ENCODE assay signal across 24 cellular contexts in genomic region chr12:20778969-20779368, GRCh38.
"Had no signal": no experiment of that assay in that cellular context is flagged by ENCODE, and none has a peak within 500 bp of the region (broad histone marks: within the 10 kb centered on the region; RNA-seq: fewer than 3 reads in every experiment).

No MANE protein-coding gene starts in this region.

- H3K4me3 ChIP-seq: gastrocnemius medialis, heart left ventricle, left ventricle myocardium inferior, lower lobe of right lung, prostate gland, right atrium auricular region, skin epidermis, spleen, thoracic aorta, tibial nerve, upper lobe of right lung, uterus had no signal

- ATAC-seq: esophagus mucosa; gastrocnemius medialis; heart left ventricle; left cardiac atrium; lower lobe of right lung; naive thymus-derived CD8-positive, alpha-beta T cell; stimulated activated memory B cell treated with anti-CD40 and anti-IgM and Interleukin-4, amounts not matched to agents 10 μg/mL and 1 μg/mL and 100 μg/mL, for 72 hours; stimulated activated naive CD8-positive, alpha-beta T cell treated with anti-CD3 and anti-CD28 coated beads, Interleukin-15, Interleukin-2, amounts not matched to agents 100 U/mL and 50 U/mL, for 24 hours; upper lobe of right lung had no signal

- DNase-seq: effector CD8-positive, alpha-beta T cell; endodermal cell; foreskin fibroblast; gastrocnemius medialis; heart left ventricle; hippocampal formation; left cardiac atrium; left ventricle myocardium inferior; lower lobe of right lung; naive thymus-derived CD8-positive, alpha-beta T cell; nephron progenitor cell; nucleus accumbens; spleen; stimulated activated CD4-positive, alpha-beta T cell treated with anti-CD3 and anti-CD28 coated beads, Interleukin-4, amount 100 ng/mL, for 4 hours; stimulated activated naive CD8-positive, alpha-beta T cell treated with anti-CD3 and anti-CD28 coated beads, Interleukin-15, Interleukin-2, amounts not matched to agents 100 U/mL and 50 U/mL, for 24 hours; upper lobe of right lung; uterus had no signal
